1 cellular context compared by ENCODE assay signal in genomic region chr22:43846966-43847365, GRCh38.
TF ChIP-seq lines count a peak whose summit lies in the region.

No MANE protein-coding gene starts in this region.

TF ChIP-seq in H1, 55 proteins besides CTCF, POLR2A, EP300 and RAD21:
- no peak for TF ChIP-seq CTBP2 (IDR thresholded peaks at IDR 0.05; ENCODE audit: borderline replicate concordance, insufficient read depth, insufficient read length, low read length)
